In the genomic region with DNA sequence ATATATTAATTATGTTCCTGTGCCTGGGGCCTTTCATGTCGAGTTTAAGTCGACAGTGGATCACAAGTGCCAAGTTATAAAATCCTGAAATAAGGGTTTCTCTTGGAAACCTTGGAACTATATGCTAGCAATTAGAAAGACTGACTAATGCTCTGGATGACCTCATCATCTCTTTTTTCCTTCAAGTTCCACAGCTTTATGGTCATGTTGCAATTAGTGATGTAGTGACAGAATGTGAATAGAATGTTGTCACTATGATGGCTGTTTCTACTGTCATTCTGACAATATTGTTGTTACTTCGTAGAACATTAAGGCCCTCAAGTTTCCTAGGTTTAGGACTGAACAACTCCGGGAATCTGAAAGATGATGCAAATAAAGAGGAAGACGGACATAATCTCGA, we compare ENCODE assay signal across 1 cellular context.
TF ChIP-seq lines count a peak whose summit lies in the region.

No MANE protein-coding gene starts in this region.

TF ChIP-seq in HEK293, 187 proteins besides CTCF, POLR2A, EP300 and RAD21 (continued from another document):
- TF ChIP-seq, protein P1, sequence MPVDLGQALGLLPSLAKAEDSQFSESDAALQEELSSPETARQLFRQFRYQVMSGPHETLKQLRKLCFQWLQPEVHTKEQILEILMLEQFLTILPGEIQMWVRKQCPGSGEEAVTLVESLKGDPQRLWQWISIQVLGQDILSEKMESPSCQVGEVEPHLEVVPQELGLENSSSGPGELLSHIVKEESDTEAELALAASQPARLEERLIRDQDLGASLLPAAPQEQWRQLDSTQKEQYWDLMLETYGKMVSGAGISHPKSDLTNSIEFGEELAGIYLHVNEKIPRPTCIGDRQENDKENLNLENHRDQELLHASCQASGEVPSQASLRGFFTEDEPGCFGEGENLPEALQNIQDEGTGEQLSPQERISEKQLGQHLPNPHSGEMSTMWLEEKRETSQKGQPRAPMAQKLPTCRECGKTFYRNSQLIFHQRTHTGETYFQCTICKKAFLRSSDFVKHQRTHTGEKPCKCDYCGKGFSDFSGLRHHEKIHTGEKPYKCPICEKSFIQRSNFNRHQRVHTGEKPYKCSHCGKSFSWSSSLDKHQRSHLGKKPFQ (tag by site-specific recombination; IDR thresholded peaks at IDR 0.05) = no peak
- TF ChIP-seq ZNF654 (tag by site-specific recombination; IDR thresholded peaks at IDR 0.05; ENCODE audit: low read depth) (0 out of 2 replicates have a peak, but pooled peaks have one; percentile 16), ZEB2 (tag by site-specific recombination; IDR thresholded peaks at IDR 0.05) (peak; percentile 95), ZNF184 (tag by site-specific recombination; IDR thresholded peaks at IDR 0.05) (peak; percentile 85; the same call in 1 of the 2 replicates), ZNF324 (tag by site-specific recombination; IDR thresholded peaks at IDR 0.05) (peak; percentile 65; the same call in 1 of the 2 replicates), KLF10 (tag by site-specific recombination; IDR thresholded peaks at IDR 0.05) (0 out of 2 replicates have a peak, but pooled peaks have one; percentile 21), ZNF335 (tag by site-specific recombination; conservative IDR thresholded peaks at IDR 0.05) (peak; percentile 44), ZSCAN30 (tag by site-specific recombination; IDR thresholded peaks at IDR 0.05) (no peak), ZNF140 (tag by site-specific recombination; IDR thresholded peaks at IDR 0.05) (no peak), KLF8 (tag by site-specific recombination; IDR thresholded peaks at IDR 0.05) (peak; percentile 49), GLI2 (tag by site-specific recombination; IDR thresholded peaks at IDR 0.05; ENCODE audit: borderline replicate concordance, low read depth) (0 out of 2 replicates have a peak, but pooled peaks have one; percentile 22), SCRT2 (tag by site-specific recombination; IDR thresholded peaks at IDR 0.05) (no peak), ZNF549 (tag by site-specific recombination; IDR thresholded peaks at IDR 0.05) (no peak), ZNF629 (tag by site-specific recombination; IDR thresholded peaks at IDR 0.05) (peak; percentile 97), ZXDB (tag by site-specific recombination; IDR thresholded peaks at IDR 0.05) (peak; percentile 23; the same call in 1 of the 2 replicates), ZNF660 (tag by site-specific recombination; IDR thresholded peaks at IDR 0.05) (peak; percentile 92), ZNF701 (tag by site-specific recombination; IDR thresholded peaks at IDR 0.05) (no peak), IKZF3 (tag by site-specific recombination; IDR thresholded peaks at IDR 0.05) (0 out of 2 replicates have a peak, but pooled peaks have one; percentile 10), ZNF394 (tag by site-specific recombination; IDR thresholded peaks at IDR 0.05; ENCODE audit: borderline replicate concordance) (peak; percentile 41; the same call in 1 of the 2 replicates), EGR2 (tag by site-specific recombination; IDR thresholded peaks at IDR 0.05; ENCODE audit: low read depth) (no peak), MYNN (tag by site-specific recombination; IDR thresholded peaks at IDR 0.05; ENCODE audit: borderline replicate concordance) (no peak), FEZF1 (tag by site-specific recombination; IDR thresholded peaks at IDR 0.05) (peak; percentile 61; the same call in 1 of the 2 replicates), ATF2 (tag by site-specific recombination; IDR thresholded peaks at IDR 0.05; ENCODE audit: low read depth) (peak; percentile 94), ZNF16 (tag by site-specific recombination; IDR thresholded peaks at IDR 0.05; ENCODE audit: low read depth) (no peak), ZNF416 (tag by site-specific recombination; IDR thresholded peaks at IDR 0.05) (no peak)
- TF ChIP-seq, protein P2, sequence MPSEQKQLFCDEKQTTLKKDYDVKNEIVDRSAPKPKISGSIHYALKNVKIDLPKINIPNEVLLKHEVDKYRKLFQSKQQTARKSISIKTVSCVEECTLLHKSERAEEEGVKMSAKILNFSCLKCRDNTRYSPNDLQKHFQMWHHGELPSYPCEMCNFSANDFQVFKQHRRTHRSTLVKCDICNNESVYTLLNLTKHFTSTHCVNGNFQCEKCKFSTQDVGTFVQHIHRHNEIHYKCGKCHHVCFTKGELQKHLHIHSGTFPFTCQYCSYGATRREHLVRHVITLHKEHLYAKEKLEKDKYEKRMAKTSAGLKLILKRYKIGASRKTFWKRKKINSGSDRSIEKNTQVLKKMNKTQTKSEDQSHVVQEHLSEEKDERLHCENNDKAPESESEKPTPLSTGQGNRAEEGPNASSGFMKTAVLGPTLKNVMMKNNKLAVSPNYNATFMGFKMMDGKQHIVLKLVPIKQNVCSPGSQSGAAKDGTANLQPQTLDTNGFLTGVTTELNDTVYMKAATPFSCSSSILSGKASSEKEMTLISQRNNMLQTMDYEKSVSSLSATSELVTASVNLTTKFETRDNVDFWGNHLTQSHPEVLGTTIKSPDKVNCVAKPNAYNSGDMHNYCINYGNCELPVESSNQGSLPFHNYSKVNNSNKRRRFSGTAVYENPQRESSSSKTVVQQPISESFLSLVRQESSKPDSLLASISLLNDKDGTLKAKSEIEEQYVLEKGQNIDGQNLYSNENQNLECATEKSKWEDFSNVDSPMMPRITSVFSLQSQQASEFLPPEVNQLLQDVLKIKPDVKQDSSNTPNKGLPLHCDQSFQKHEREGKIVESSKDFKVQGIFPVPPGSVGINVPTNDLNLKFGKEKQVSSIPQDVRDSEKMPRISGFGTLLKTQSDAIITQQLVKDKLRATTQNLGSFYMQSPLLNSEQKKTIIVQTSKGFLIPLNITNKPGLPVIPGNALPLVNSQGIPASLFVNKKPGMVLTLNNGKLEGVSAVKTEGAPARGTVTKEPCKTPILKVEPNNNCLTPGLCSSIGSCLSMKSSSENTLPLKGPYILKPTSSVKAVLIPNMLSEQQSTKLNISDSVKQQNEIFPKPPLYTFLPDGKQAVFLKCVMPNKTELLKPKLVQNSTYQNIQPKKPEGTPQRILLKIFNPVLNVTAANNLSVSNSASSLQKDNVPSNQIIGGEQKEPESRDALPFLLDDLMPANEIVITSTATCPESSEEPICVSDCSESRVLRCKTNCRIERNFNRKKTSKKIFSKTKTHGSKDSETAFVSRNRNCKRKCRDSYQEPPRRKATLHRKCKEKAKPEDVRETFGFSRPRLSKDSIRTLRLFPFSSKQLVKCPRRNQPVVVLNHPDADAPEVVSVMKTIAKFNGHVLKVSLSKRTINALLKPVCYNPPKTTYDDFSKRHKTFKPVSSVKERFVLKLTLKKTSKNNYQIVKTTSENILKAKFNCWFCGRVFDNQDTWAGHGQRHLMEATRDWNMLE (tag by site-specific recombination; conservative IDR thresholded peaks at IDR 0.05; ENCODE audit: low read depth) = peak; percentile 55
- TF ChIP-seq, protein P3, sequence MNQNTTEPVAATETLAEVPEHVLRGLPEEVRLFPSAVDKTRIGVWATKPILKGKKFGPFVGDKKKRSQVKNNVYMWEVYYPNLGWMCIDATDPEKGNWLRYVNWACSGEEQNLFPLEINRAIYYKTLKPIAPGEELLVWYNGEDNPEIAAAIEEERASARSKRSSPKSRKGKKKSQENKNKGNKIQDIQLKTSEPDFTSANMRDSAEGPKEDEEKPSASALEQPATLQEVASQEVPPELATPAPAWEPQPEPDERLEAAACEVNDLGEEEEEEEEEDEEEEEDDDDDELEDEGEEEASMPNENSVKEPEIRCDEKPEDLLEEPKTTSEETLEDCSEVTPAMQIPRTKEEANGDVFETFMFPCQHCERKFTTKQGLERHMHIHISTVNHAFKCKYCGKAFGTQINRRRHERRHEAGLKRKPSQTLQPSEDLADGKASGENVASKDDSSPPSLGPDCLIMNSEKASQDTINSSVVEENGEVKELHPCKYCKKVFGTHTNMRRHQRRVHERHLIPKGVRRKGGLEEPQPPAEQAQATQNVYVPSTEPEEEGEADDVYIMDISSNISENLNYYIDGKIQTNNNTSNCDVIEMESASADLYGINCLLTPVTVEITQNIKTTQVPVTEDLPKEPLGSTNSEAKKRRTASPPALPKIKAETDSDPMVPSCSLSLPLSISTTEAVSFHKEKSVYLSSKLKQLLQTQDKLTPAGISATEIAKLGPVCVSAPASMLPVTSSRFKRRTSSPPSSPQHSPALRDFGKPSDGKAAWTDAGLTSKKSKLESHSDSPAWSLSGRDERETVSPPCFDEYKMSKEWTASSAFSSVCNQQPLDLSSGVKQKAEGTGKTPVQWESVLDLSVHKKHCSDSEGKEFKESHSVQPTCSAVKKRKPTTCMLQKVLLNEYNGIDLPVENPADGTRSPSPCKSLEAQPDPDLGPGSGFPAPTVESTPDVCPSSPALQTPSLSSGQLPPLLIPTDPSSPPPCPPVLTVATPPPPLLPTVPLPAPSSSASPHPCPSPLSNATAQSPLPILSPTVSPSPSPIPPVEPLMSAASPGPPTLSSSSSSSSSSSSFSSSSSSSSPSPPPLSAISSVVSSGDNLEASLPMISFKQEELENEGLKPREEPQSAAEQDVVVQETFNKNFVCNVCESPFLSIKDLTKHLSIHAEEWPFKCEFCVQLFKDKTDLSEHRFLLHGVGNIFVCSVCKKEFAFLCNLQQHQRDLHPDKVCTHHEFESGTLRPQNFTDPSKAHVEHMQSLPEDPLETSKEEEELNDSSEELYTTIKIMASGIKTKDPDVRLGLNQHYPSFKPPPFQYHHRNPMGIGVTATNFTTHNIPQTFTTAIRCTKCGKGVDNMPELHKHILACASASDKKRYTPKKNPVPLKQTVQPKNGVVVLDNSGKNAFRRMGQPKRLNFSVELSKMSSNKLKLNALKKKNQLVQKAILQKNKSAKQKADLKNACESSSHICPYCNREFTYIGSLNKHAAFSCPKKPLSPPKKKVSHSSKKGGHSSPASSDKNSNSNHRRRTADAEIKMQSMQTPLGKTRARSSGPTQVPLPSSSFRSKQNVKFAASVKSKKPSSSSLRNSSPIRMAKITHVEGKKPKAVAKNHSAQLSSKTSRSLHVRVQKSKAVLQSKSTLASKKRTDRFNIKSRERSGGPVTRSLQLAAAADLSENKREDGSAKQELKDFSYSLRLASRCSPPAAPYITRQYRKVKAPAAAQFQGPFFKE (tag by site-specific recombination; IDR thresholded peaks at IDR 0.05; ENCODE audit: borderline replicate concordance) = no peak
- TF ChIP-seq, protein P4, sequence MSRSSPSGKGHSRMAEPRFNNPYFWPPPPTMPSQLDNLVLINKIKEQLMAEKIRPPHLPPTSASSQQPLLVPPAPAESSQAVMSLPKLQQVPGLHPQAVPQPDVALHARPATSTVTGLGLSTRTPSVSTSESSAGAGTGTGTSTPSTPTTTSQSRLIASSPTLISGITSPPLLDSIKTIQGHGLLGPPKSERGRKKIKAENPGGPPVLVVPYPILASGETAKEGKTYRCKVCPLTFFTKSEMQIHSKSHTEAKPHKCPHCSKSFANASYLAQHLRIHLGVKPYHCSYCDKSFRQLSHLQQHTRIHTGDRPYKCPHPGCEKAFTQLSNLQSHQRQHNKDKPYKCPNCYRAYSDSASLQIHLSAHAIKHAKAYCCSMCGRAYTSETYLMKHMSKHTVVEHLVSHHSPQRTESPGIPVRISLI (tag by site-specific recombination; IDR thresholded peaks at IDR 0.05) = peak; percentile 98
- TF ChIP-seq, protein P5, sequence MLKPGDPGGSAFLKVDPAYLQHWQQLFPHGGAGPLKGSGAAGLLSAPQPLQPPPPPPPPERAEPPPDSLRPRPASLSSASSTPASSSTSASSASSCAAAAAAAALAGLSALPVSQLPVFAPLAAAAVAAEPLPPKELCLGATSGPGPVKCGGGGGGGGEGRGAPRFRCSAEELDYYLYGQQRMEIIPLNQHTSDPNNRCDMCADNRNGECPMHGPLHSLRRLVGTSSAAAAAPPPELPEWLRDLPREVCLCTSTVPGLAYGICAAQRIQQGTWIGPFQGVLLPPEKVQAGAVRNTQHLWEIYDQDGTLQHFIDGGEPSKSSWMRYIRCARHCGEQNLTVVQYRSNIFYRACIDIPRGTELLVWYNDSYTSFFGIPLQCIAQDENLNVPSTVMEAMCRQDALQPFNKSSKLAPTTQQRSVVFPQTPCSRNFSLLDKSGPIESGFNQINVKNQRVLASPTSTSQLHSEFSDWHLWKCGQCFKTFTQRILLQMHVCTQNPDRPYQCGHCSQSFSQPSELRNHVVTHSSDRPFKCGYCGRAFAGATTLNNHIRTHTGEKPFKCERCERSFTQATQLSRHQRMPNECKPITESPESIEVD (tag by site-specific recombination; IDR thresholded peaks at IDR 0.05) = peak; percentile 93
TF ChIP-seq in HEK293: peak in this region for 40.
